Comparison of ENCODE assay signal across 10 cellular contexts in genomic region chr10:72173635-72174296, GRCh38. TPM values are rescaled to one million over a fixed set of nuclear protein-coding genes. Genes with fewer than 3 reads are reported as not detected.
DNase-seq lines count a peak whose midpoint lies in the region; ATAC-seq and TF ChIP-seq lines count a peak whose summit lies in the region.
"Had no signal": no experiment of that assay in that cellular context is flagged by ENCODE, and none has a peak within 500 bp of the region (broad histone marks: within the 10 kb centered on the region; RNA-seq: fewer than 3 reads in every experiment).

No MANE protein-coding gene starts in this region.

- H3K9me3 ChIP-seq in left ventricle myocardium inferior (replicated peaks): no peaks in the 10 kb centered on the region
- H3K9me3 ChIP-seq: Caco-2 had no signal

- intact Hi-C loops in left ventricle myocardium inferior (cut with micrococcal nuclease): no loop called here
- intact Hi-C loops in left ventricle myocardium superior (cut with micrococcal nuclease): no loop called here

- in situ Hi-C loops in astrocyte of the spinal cord (cut with HindIII; ENCODE audit: low sequenced_read_pairs): no loop called here

- no peak for TF ChIP-seq CTCF in left ventricle myocardium inferior (IDR thresholded peaks at IDR 0.05; ENCODE audit: borderline replicate concordance)
- no peak for TF ChIP-seq CTCF in HL-60 (IDR thresholded peaks at IDR 0.05; ENCODE audit: insufficient read depth, low read length)
- no peak for TF ChIP-seq CTCF in astrocyte of the spinal cord (IDR thresholded peaks at IDR 0.05; ENCODE audit: low read depth, low read length)

- peaks cover 68% of the 10 kb centered on the region for H3K4me1 ChIP-seq in left ventricle myocardium inferior

- H3K4me3 ChIP-seq in left ventricle myocardium inferior (no peak overlapping the region), HL-60 (replicated peaks; ENCODE audit: insufficient read depth, low read length) (no peak overlapping the region), astrocyte of the spinal cord (ENCODE audit: low read depth, low read length) (no peak overlapping the region)

- peaks cover 7% of the 10 kb centered on the region for H3K36me3 ChIP-seq in left ventricle myocardium inferior

- DNase-seq in left ventricle myocardium inferior (no peak), left ventricle myocardium superior (no peak), HL-60 (ENCODE audit: low read depth in 1 of 2, low spot score in 1 of 2) (no peak), astrocyte of the spinal cord (ENCODE audit: low read depth, low spot score) (peak; percentile 58), hepatic stellate cell (ENCODE audit: low spot score) (no peak), NCI-H345 treated with DMSO at 0.1 percent for 48 hours (lab: John Stamatoyannopoulos, UW; ENCODE audit: unreplicated experiment) (no peak), NCI-H2196 treated with DMSO at 0.1 percent for 48 hours (lab: John Stamatoyannopoulos, UW; ENCODE audit: unreplicated experiment) (no peak), DMS153 (lab: John Stamatoyannopoulos, UW) (no peak)
- DNase-seq: Caco-2, left cardiac atrium had no signal

- no peaks in the 10 kb centered on the region for H3K27me3 ChIP-seq in left ventricle myocardium inferior (ENCODE audit: low read depth)
- H3K27me3 ChIP-seq in HL-60 (ENCODE audit: insufficient read depth, poor library complexity, severe bottlenecking): no peaks in the 10 kb centered on the region

- no peak for ATAC-seq in left ventricle myocardium superior

- H3K27ac ChIP-seq in left ventricle myocardium inferior (replicated peaks) (peak overlapping the region; percentile 79), HL-60 (replicated peaks) (0 out of 2 replicates have a peak overlapping the region, but pooled peaks have one; percentile 12)

RNA-seq across cellular contexts. Expression of gene ANAPC16, which starts 42.0 kb away (rescaled TPM):
- 256 TPM for total RNA-seq in left ventricle myocardium inferior
- total RNA-seq in left ventricle myocardium superior: 260 TPM

RNA-seq across cellular contexts. Expression of gene ASCC1, which starts 42.3 kb away (rescaled TPM):
- 37.0 TPM for total RNA-seq in left ventricle myocardium inferior
- total RNA-seq in left ventricle myocardium superior: 34.7 TPM
